In the genomic region with DNA sequence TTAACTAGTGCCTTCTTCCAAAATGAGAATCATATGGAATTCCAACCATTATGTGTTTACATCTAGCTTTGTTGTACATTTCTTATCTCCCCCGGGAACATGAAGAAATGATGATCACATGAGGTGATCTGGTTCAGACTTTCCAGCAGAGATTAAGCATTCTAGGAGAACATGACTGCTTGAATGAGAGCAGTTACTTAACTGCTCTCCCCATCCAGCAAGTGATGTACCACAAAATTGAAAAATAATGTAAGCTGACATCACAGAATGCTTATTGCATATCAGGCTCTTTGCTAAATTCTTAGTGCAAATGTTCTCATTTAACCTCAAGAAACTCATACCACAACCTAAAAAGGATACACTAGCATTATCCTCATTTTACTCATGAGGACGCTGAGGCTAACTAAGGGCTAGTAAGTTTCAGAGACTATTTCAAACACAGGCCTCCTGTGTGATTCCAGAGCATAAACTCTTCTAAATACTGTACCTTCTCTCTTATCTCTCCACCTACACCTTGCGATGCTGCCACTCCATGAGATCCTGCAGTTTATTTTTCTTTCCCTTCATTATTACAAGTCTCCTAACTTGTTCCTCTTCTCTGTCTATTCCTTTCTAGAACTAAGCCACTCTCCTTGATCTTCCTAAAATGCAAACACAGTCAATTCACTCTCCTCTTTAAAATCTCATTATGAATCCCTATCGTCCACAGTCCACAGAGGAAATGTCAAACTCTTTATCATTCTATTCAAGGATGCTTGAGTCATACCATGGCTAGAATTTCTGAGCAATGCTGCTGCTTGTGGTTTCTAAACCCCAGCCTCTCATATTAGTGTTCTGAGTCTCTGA, we compare ENCODE assay signal across 9 cellular contexts.
DNase-seq lines count a peak whose midpoint lies in the region; ATAC-seq and TF ChIP-seq lines count a peak whose summit lies in the region.
"Had no signal": no experiment of that assay in that cellular context is flagged by ENCODE, and none has a peak within 500 bp of the region (broad histone marks: within the 10 kb centered on the region; RNA-seq: fewer than 3 reads in every experiment).

No MANE protein-coding gene starts in this region.

- no peak overlapping the region for H3K27ac Mint-ChIP-seq in chondrocyte (ENCODE audit: unreplicated experiment)

- no peaks in the 10 kb centered on the region for H3K27me3 Mint-ChIP-seq in chondrocyte (ENCODE audit: low read depth)

- peaks cover 3% of the 10 kb centered on the region for H3K36me3 Mint-ChIP-seq in chondrocyte (ENCODE audit: low read depth)

- H3K36me3 ChIP-seq in BJ (ENCODE audit: control insufficient read depth, insufficient read depth, low read length) (no peaks in the 10 kb centered on the region), gastrocnemius medialis (no peaks in the 10 kb centered on the region)
- H3K36me3 ChIP-seq: adrenal gland had no signal

- intact Hi-C loops in gastrocnemius medialis (cut with DNase I; ENCODE audit: low total_unique reads) = no loop called here

- TF ChIP-seq CTCF in BJ (IDR thresholded peaks at IDR 0.05; ENCODE audit: insufficient read depth, low read depth, low read length) (no peak), choroid plexus epithelial cell (conservative IDR thresholded peaks at IDR 0.05; ENCODE audit: low read depth, low read length) (peak; percentile 20), gastrocnemius medialis (IDR thresholded peaks at IDR 0.05 in 4 of 5, conservative IDR thresholded peaks at IDR 0.05 in 1 of 5) (no peak), chondrocyte (IDR thresholded peaks at IDR 0.05) (no peak)

- no peak overlapping the region for H3K27ac ChIP-seq in gastrocnemius medialis
- H3K27ac ChIP-seq: adrenal gland had no signal

- in situ Hi-C loops in gastrocnemius medialis (cut with MboI; ENCODE audit: low sequenced_read_pairs in 4 of 4) = no loop called here

- no peak for TF ChIP-seq POLR2A in gastrocnemius medialis (IDR thresholded peaks at IDR 0.05)

- H3K4me3 Mint-ChIP-seq in chondrocyte (ENCODE audit: unreplicated experiment) = no peak overlapping the region

- ATAC-seq in GM19468 (IDR thresholded peaks at IDR 0.05; ENCODE audit: extremely low read depth, unreplicated experiment) (peak; percentile 50), HG03457 (IDR thresholded peaks at IDR 0.05; ENCODE audit: unreplicated experiment) (peak; percentile 77), gastrocnemius medialis (no peak)

- H3K9me3 Mint-ChIP-seq in chondrocyte (ENCODE audit: low read depth) = peaks cover 9% of the 10 kb centered on the region

- H3K9me3 ChIP-seq in gastrocnemius medialis = no peaks in the 10 kb centered on the region
- H3K9me3 ChIP-seq: adrenal gland had no signal

- DNase-seq in BJ (ENCODE audit: low read depth) (peak; percentile 48), choroid plexus epithelial cell (ENCODE audit: low read depth) (peak; percentile 92), cortex of kidney (lab: John Stamatoyannopoulos, UW) (no peak), gastrocnemius medialis (no peak), chondrocyte (ENCODE audit: low spot score) (no peak), NCI-H2107 (lab: John Stamatoyannopoulos, UW) (no peak)

- H3K4me1 ChIP-seq in gastrocnemius medialis = no peaks in the 10 kb centered on the region

- H3K27me3 ChIP-seq in BJ (ENCODE audit: control insufficient read depth, insufficient read depth, low read length) (no peaks in the 10 kb centered on the region), gastrocnemius medialis (no peaks in the 10 kb centered on the region)
- H3K27me3 ChIP-seq: adrenal gland had no signal

- H3K4me1 Mint-ChIP-seq in chondrocyte (ENCODE audit: low read depth) = peaks cover 10% of the 10 kb centered on the region

- H3K4me3 ChIP-seq in BJ (ENCODE audit: low read depth, low read length) = no peak overlapping the region
- H3K4me3 ChIP-seq in choroid plexus epithelial cell (ENCODE audit: low read depth, low read length) = no peak overlapping the region
- H3K4me3 ChIP-seq in gastrocnemius medialis = no peak overlapping the region
- H3K4me3 ChIP-seq: adrenal gland had no signal

- CTCF ChIA-PET in BJ (lab: Yijun Ruan, JAX) = no interaction called here

- POLR2A ChIA-PET in BJ (lab: Charles Lee) = no interaction called here

Comparison
In these comparisons a context has a peak if more than half of its experiments do, and no peak if none do; other contexts are left out.
1. DNase-seq: peak in BJ (single experiment) and choroid plexus epithelial cell (single experiment); none in cortex of kidney (single experiment), gastrocnemius medialis (0 of 2), chondrocyte (single experiment) and NCI-H2107 (single experiment).
2. ATAC-seq: peak in GM19468 (single experiment) and HG03457 (single experiment); none in gastrocnemius medialis (0 of 2).